ENCODE assay signal across 1 cellular context in genomic region chr13:92843549-92843948, GRCh38.
TF ChIP-seq lines count a peak whose summit lies in the region.

No MANE protein-coding gene starts in this region.

TF ChIP-seq in SK-N-SH, 30 proteins besides CTCF, POLR2A, EP300 and RAD21 (continued from another document):
- TF ChIP-seq PBX3 (IDR thresholded peaks at IDR 0.05) (0 out of 2 replicates have a peak, but pooled peaks have one; percentile 42), FOXJ3 (CRISPR knock-in tag; IDR thresholded peaks at IDR 0.05) (no peak)
